In the genomic region with DNA sequence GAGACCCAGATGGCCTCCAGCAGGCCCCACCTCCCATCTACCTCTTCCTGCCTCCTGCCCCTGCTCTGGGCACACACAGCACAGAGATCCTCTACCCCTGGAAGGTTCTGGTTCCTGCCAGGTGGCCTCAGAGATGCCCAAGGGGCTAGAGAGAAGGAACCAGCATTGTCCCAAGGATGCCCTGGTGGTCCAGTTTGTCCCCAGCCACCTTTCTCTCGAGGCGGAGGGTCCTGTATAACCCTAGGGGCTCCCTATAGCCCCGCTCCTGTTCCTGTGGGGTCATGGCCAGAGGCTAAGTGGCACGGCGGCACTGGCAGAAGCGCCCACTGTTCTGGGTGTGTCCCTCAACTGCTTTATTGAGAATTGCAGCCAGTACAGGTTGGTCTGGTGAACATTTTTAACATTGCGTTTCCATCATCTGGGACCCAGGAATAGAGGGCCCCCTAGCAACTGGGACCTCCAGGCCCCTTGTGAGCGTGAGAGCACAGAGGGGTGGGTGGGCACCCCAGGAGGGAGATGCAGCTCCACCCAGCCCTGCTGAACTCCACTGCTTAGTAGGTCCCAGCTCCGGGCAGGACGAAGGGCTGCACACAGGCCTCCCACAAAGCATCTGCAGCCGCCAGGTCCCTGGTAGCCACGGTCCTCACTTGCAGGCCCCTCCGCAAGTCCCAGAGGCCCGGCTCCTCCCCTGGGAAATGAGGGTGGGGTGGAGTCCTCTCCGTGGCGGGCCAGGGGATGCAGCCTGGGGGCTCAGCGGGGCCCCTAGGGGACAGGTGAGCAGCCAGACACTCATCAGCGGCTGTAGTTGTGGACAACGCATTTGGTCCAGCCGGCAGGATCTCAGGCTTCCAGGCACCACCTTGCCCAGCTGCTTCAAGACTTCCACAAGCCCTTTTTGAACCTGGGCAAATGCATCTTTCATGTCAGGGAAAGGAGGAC, we compare ENCODE assay signal across 16 cellular contexts. TPM values are rescaled to one million over a fixed set of nuclear protein-coding genes. Genes with fewer than 3 reads are reported as not detected.
DNase-seq lines count a peak whose midpoint lies in the region; ATAC-seq and TF ChIP-seq lines count a peak whose summit lies in the region.
"Had no signal": no experiment of that assay in that cellular context is flagged by ENCODE, and none has a peak within 500 bp of the region (broad histone marks: within the 10 kb centered on the region; RNA-seq: fewer than 3 reads in every experiment).

No MANE protein-coding gene starts in this region.

- no peaks in the 10 kb centered on the region for H4K20me1 ChIP-seq in SK-N-SH (ENCODE audit: insufficient read depth)

- H3K9ac ChIP-seq in SK-N-SH: no peak overlapping the region

- H3K27ac ChIP-seq in SK-N-SH (ENCODE audit: low read depth in 2 of 2, low read length in 1 of 2) (no peak overlapping the region), testis (no peak overlapping the region)
- H3K27ac ChIP-seq: gastrocnemius medialis, neutrophil, Peyer's patch had no signal

- no peak for TF ChIP-seq EP300 in SK-N-SH (IDR thresholded peaks at IDR 0.05; ENCODE audit: borderline replicate concordance in 1 of 2, low read depth in 1 of 2, low read length in 1 of 2)

- H3K27me3 ChIP-seq in SK-N-SH (ENCODE audit: insufficient read depth) (no peaks in the 10 kb centered on the region), testis (no peaks in the 10 kb centered on the region)
- H3K27me3 ChIP-seq: dorsolateral prefrontal cortex, gastrocnemius medialis, neutrophil, Peyer's patch had no signal

- 98% methylated on average over 7 of the region's 20 CpGs for WGBS in SK-N-SH (ENCODE audit: low lambda C conversion rate)
- 40 to 72% methylated on average over 1 to 20 of the region's 20 CpGs for WGBS in testis, 2 donors

- H3F3A ChIP-seq in SK-N-SH (replicated peaks; ENCODE audit: insufficient read depth): peaks cover 4% of the 10 kb centered on the region

- no peak for ATAC-seq in GM18520 (IDR thresholded peaks at IDR 0.05; ENCODE audit: unreplicated experiment)
- no peak for ATAC-seq in HG02938 (IDR thresholded peaks at IDR 0.05; ENCODE audit: unreplicated experiment)
- ATAC-seq: gastrocnemius medialis, left colon had no signal

- no peaks in the 10 kb centered on the region for H3K9me2 ChIP-seq in SK-N-SH

- no peak for TF ChIP-seq POLR2A in testis (IDR thresholded peaks at IDR 0.05)

- H3K79me2 ChIP-seq in SK-N-SH (ENCODE audit: insufficient read depth): no peaks in the 10 kb centered on the region

- H3K36me3 ChIP-seq in SK-N-SH (replicated peaks in 1 of 2; ENCODE audit: control insufficient read depth in 1 of 2, insufficient read depth in 2 of 2, low read length in 1 of 2) (peaks cover 0 to 21% of the 10 kb centered on the region in 2 experiments), testis (ENCODE audit: low read depth, missing control alignments) (no peaks in the 10 kb centered on the region)
- H3K36me3 ChIP-seq: neutrophil, Peyer's patch had no signal

- POLR2A ChIA-PET in SK-N-SH (lab: Yijun Ruan, JAX): no interaction called here

- H3K4me1 ChIP-seq in SK-N-SH (ENCODE audit: control insufficient read depth in 1 of 2, insufficient read depth in 2 of 2, low read depth in 1 of 2, low read length in 1 of 2): no peaks in the 10 kb centered on the region; a peak in 1 of 4 replicates
- no peaks in the 10 kb centered on the region for H3K4me1 ChIP-seq in testis
- H3K4me1 ChIP-seq: gastrocnemius medialis, Peyer's patch had no signal

- peak; percentile 12 for DNase-seq in activated CD8-positive, alpha-beta memory T cell treated with anti-CD3 and anti-CD28 coated beads, Interleukin-2, amount 50 U/mL, for 4 hours
- no peak for DNase-seq in activated CD8-positive, alpha-beta memory T cell treated with anti-CD3 and anti-CD28 coated beads, Interleukin-2, amount 50 U/mL, for 48 hours
- peak; percentile 31 for DNase-seq in SK-N-SH
- peak; percentile 9 for DNase-seq in iPS-NIHi7 (ENCODE audit: extremely low spot score)
- peak; percentile 28 for DNase-seq in testis
- DNase-seq in DMS79 (lab: John Stamatoyannopoulos, UW): no peak
- DNase-seq: DMS79 treated with DMSO at 0.1 percent for 48 hours, NCI-H1092, NCI-H510A treated with DMSO at 0.1 percent for 48 hours had no signal

- H3K4me3 ChIP-seq in SK-N-SH (ENCODE audit: low read depth in 2 of 2, low read length in 1 of 2): no peak overlapping the region
- H3K4me3 ChIP-seq in testis: no peak overlapping the region
- H3K4me3 ChIP-seq: dorsolateral prefrontal cortex, gastrocnemius medialis, Peyer's patch had no signal

- TF ChIP-seq RAD21 in SK-N-SH (IDR thresholded peaks at IDR 0.05; ENCODE audit: low read length): no peak

- intact Hi-C loops in testis (cut with DNase I; ENCODE audit: low total_unique reads): no loop called here

- H2AFZ ChIP-seq in SK-N-SH (ENCODE audit: low read depth): no peak overlapping the region

- H3K9me3 ChIP-seq in SK-N-SH (peaks cover 5% of the 10 kb centered on the region; the same call in 1 of the 2 replicates), testis (no peaks in the 10 kb centered on the region)
- H3K9me3 ChIP-seq: Peyer's patch had no signal

- TF ChIP-seq CTCF in SK-N-SH (IDR thresholded peaks at IDR 0.05) (no peak), testis (IDR thresholded peaks at IDR 0.05) (no peak)

- CTCF ChIA-PET in SK-N-SH (lab: Yijun Ruan, JAX): interaction anchor here (1.1 kb wide), 1 partner anchor 8 kb away, joined by 3 read pairs; no protein-coding TSS in a partner anchor

- no peak overlapping the region for H3K4me2 ChIP-seq in SK-N-SH

TF ChIP-seq in SK-N-SH, 30 proteins besides CTCF, POLR2A, EP300 and RAD21 (continues in another document):
- TF ChIP-seq GATA2 (CRISPR knock-in tag; IDR thresholded peaks at IDR 0.05) (no peak), NRF1 (IDR thresholded peaks at IDR 0.05; ENCODE audit: low read depth, low read length) (no peak), TEAD4 (IDR thresholded peaks at IDR 0.05; ENCODE audit: borderline replicate concordance, insufficient read depth) (no peak), MXI1 (IDR thresholded peaks at IDR 0.05; ENCODE audit: low read depth, low read length) (no peak), TAF1 (IDR thresholded peaks at IDR 0.05; ENCODE audit: borderline replicate concordance, low read depth, low read length) (no peak), RCOR1 (IDR thresholded peaks at IDR 0.05; ENCODE audit: low read length) (no peak), FOXM1 (IDR thresholded peaks at IDR 0.05; ENCODE audit: low read depth) (no peak)
- TF ChIP-seq, protein P1, sequence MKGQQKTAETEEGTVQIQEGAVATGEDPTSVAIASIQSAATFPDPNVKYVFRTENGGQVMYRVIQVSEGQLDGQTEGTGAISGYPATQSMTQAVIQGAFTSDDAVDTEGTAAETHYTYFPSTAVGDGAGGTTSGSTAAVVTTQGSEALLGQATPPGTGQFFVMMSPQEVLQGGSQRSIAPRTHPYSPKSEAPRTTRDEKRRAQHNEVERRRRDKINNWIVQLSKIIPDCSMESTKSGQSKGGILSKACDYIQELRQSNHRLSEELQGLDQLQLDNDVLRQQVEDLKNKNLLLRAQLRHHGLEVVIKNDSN (IDR thresholded peaks at IDR 0.05; ENCODE audit: borderline replicate concordance, low read depth): no peak
- TF ChIP-seq, protein P2, sequence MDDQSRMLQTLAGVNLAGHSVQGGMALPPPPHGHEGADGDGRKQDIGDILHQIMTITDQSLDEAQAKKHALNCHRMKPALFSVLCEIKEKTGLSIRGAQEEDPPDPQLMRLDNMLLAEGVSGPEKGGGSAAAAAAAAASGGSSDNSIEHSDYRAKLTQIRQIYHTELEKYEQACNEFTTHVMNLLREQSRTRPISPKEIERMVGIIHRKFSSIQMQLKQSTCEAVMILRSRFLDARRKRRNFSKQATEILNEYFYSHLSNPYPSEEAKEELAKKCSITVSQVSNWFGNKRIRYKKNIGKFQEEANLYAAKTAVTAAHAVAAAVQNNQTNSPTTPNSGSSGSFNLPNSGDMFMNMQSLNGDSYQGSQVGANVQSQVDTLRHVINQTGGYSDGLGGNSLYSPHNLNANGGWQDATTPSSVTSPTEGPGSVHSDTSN (IDR thresholded peaks at IDR 0.05): no peak
- TF ChIP-seq, protein P3, sequence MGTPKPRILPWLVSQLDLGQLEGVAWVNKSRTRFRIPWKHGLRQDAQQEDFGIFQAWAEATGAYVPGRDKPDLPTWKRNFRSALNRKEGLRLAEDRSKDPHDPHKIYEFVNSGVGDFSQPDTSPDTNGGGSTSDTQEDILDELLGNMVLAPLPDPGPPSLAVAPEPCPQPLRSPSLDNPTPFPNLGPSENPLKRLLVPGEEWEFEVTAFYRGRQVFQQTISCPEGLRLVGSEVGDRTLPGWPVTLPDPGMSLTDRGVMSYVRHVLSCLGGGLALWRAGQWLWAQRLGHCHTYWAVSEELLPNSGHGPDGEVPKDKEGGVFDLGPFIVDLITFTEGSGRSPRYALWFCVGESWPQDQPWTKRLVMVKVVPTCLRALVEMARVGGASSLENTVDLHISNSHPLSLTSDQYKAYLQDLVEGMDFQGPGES (IDR thresholded peaks at IDR 0.05; ENCODE audit: low read depth, low read length): no peak
- TF ChIP-seq, protein P4, sequence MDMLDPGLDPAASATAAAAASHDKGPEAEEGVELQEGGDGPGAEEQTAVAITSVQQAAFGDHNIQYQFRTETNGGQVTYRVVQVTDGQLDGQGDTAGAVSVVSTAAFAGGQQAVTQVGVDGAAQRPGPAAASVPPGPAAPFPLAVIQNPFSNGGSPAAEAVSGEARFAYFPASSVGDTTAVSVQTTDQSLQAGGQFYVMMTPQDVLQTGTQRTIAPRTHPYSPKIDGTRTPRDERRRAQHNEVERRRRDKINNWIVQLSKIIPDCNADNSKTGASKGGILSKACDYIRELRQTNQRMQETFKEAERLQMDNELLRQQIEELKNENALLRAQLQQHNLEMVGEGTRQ (IDR thresholded peaks at IDR 0.05; ENCODE audit: borderline replicate concordance, low read depth, low read length): no peak

RNA-seq across cellular contexts. Expression of a gene that starts 33.1 kb away (rescaled TPM):
- polyA plus RNA-seq in SK-N-SH (2012; rRNA removed) (49.0 and 65.5 TPM in 2 replicates), testis (ENCODE audit: insufficient read depth, low read depth, low replicate concordance) (74.2 TPM)
- polyA plus RNA-seq in SK-N-SH (2012; cell fraction: cytosol; rRNA removed): 25.9 and 50.4 TPM in 2 replicates
- 183 TPM in 2 replicates for polyA plus RNA-seq in SK-N-SH (2012; cell fraction: nucleus; rRNA removed)
- total RNA-seq in testis: 100 to 1,000 TPM; 244 to 479 TPM

Comparison
In these comparisons a context has a peak if more than half of its experiments do, and no peak if none do; other contexts are left out.
1. DNase-seq: peak in activated CD8-positive, alpha-beta memory T cell treated with anti-CD3 and anti-CD28 coated beads, Interleukin-2, amount 50 U/mL, for 4 hours (single experiment), SK-N-SH (single experiment), iPS-NIHi7 (single experiment) and testis (single experiment); none in activated CD8-positive, alpha-beta memory T cell treated with anti-CD3 and anti-CD28 coated beads, Interleukin-2, amount 50 U/mL, for 48 hours (single experiment) and DMS79 (single experiment).